In genomic region chr10:80662429-80663211, GRCh38 we compare ENCODE assay signal across 8 cellular contexts.
A peak's percentile ranks its signal among the peaks of the same experiment; 100 is the strongest.
DNase-seq lines count a peak whose midpoint lies in the region; ATAC-seq and TF ChIP-seq lines count a peak whose summit lies in the region.

No MANE protein-coding gene starts in this region.

- TF ChIP-seq CTCF in AG09309 (IDR thresholded peaks at IDR 0.05; ENCODE audit: control insufficient read depth, insufficient read depth, low read depth, low read length, missing control alignments): peak; percentile 89

- no peaks in the 10 kb centered on the region for H3K36me3 Mint-ChIP-seq in effector memory CD8-positive, alpha-beta T cell (ENCODE audit: insufficient read depth)

- no peak overlapping the region for H3K27ac Mint-ChIP-seq in effector memory CD8-positive, alpha-beta T cell

- peaks cover 36 to 41% of the 10 kb centered on the region in 2 donors for H3K27me3 Mint-ChIP-seq in effector memory CD8-positive, alpha-beta T cell

- H3K4me3 ChIP-seq in AG09309 (ENCODE audit: control insufficient read depth, low read depth, low read length): peak overlapping the region; percentile 27

- H3K4me3 Mint-ChIP-seq in effector memory CD8-positive, alpha-beta T cell: peak overlapping the region in 1 of 2 donors; percentile 24

- H3K4me1 Mint-ChIP-seq in effector memory CD8-positive, alpha-beta T cell (ENCODE audit: low read depth in 2 of 2): peaks cover 3% of the 10 kb centered on the region in 2 donors

- ATAC-seq in GM18861 (IDR thresholded peaks at IDR 0.05; ENCODE audit: unreplicated experiment) (peak; percentile 50), HG03135 (IDR thresholded peaks at IDR 0.05; ENCODE audit: unreplicated experiment) (peak; percentile 63)
- ATAC-seq in effector memory CD8-positive, alpha-beta T cell (replicated peaks): peak; percentile 61

- no peaks in the 10 kb centered on the region for H3K9me3 Mint-ChIP-seq in effector memory CD8-positive, alpha-beta T cell

- peak; percentile 47 for DNase-seq in AG09309 (ENCODE audit: low read depth)
- DNase-seq in NCI-H460 (ENCODE audit: extremely low read depth, low read depth): peak; percentile 76
- DNase-seq in activated CD8-positive, alpha-beta memory T cell treated with anti-CD3 and anti-CD28 coated beads for 1 hour (ENCODE audit: extremely low read depth in 1 of 2, low read depth in 1 of 2): peak; percentile 12 to 48
- DNase-seq in effector memory CD8-positive, alpha-beta T cell: peak; percentile 55 to 68 (median 56)
- peak; percentile 67 to 80 for DNase-seq in lung microvascular endothelial cell (ENCODE audit: low read depth in 2 of 2)
- peak; percentile 34 to 56 (median 55) for DNase-seq in stimulated activated CD4-positive, alpha-beta T cell treated with anti-CD3 and anti-CD28 coated beads, TNF-alpha, amount 100 ng/mL, for 48 hours (ENCODE audit: low read depth in 3 of 3)

Comparison
In these comparisons a context has a peak if more than half of its experiments do, and no peak if none do; other contexts are left out.
1. Peak in every context shown above with its lines: DNase-seq, ATAC-seq and H3K4me3 ChIP-seq.